Comparison of ENCODE assay signal across 8 cellular contexts in genomic region chr3:197456271-197457091, GRCh38.
DNase-seq lines count a peak whose midpoint lies in the region; TF ChIP-seq lines count a peak whose summit lies in the region.

No MANE protein-coding gene starts in this region.

- H3K36me3 ChIP-seq in HAP-1 (replicated peaks) (no peaks in the 10 kb centered on the region), SU-DHL-6 (ENCODE audit: low read length) (no peaks in the 10 kb centered on the region), mammary epithelial cell (ENCODE audit: insufficient read depth, low read length) (no peaks in the 10 kb centered on the region)

- no peaks in the 10 kb centered on the region for H3K9me2 ChIP-seq in SU-DHL-6 (replicated peaks; ENCODE audit: insufficient read depth, low read length)

- peak overlapping the region; percentile 55 for H3K9ac ChIP-seq in SU-DHL-6 (ENCODE audit: low read length)
- H3K9ac ChIP-seq in mammary epithelial cell (ENCODE audit: insufficient read depth, low read length) = peak overlapping the region; percentile 30

- DNase-seq in CD1c-positive myeloid dendritic cell (ENCODE audit: extremely low spot score) (peak; percentile 82), HAP-1 (ENCODE audit: low spot score in 2 of 2) (peak; percentile 71 to 85), mammary epithelial cell (peak; percentile 73), islet precursor cell (peak; percentile 97), GF-D8 (lab: John Stamatoyannopoulos, UW) (no peak), SHP77 (lab: John Stamatoyannopoulos, UW) (no peak)
- peak; percentile 24 to 64 (median 36) for DNase-seq in stimulated activated CD4-positive, alpha-beta T cell treated with anti-CD3 and anti-CD28 coated beads, Interleukin-12 subunit alpha, Interleukin-12 subunit beta, amount 100 ng/mL, for 48 hours (ENCODE audit: low read depth in 2 of 3, low spot score in 1 of 3)

- H3K4me1 ChIP-seq in HAP-1 (peaks cover 8% of the 10 kb centered on the region), mammary epithelial cell (ENCODE audit: insufficient read depth, low read length) (peaks cover 11% of the 10 kb centered on the region)

- CTCF ChIA-PET in mammary epithelial cell (lab: Charles Lee; ENCODE audit: low non-redundant PET) = no interaction called here

- no peaks in the 10 kb centered on the region for H3K79me2 ChIP-seq in SU-DHL-6 (ENCODE audit: insufficient read depth, low read length)
- no peaks in the 10 kb centered on the region for H3K79me2 ChIP-seq in mammary epithelial cell (ENCODE audit: insufficient read depth, low read length)

- H3K4me3 ChIP-seq in HAP-1 (peak overlapping the region; percentile 23), SU-DHL-6 (ENCODE audit: insufficient read depth, low read length, poor library complexity, severe bottlenecking) (peak overlapping the region; percentile 45), mammary epithelial cell (replicated peaks in 1 of 3; ENCODE audit: insufficient read depth in 1 of 3, low read depth in 2 of 3, low read length in 3 of 3) (peak overlapping the region; percentile 22 to 47 (median 38))

- WGBS in mammary epithelial cell (ENCODE audit: low coverage, missing lambda C conversion rate) = 21% methylated on average over 21 of the region's 47 CpGs

- intact Hi-C loops in mammary epithelial cell (cut with micrococcal nuclease) = loop anchor here (1.0 to 2.0 kb wide), 3 partner anchors 34 to 200 kb away; no protein-coding TSS in a partner anchor

- in situ Hi-C loops in HAP-1 (cut with MboI; ENCODE audit: low sequenced_read_pairs) (no loop called here), mammary epithelial cell (cut with MboI; ENCODE audit: low sequenced_read_pairs in 2 of 2) (no loop called here)

- H3K9me3 ChIP-seq in HAP-1 (no peaks in the 10 kb centered on the region; the same call in 1 of the 2 replicates), SU-DHL-6 (ENCODE audit: insufficient read depth, low read length) (no peaks in the 10 kb centered on the region), mammary epithelial cell (replicated peaks; ENCODE audit: insufficient read depth, low read length) (no peaks in the 10 kb centered on the region)

- H3K27me3 ChIP-seq in HAP-1 (ENCODE audit: low read depth) (peaks cover 17% of the 10 kb centered on the region), SU-DHL-6 (ENCODE audit: low read length) (no peaks in the 10 kb centered on the region), mammary epithelial cell (ENCODE audit: insufficient read depth, low read length) (no peaks in the 10 kb centered on the region)

- H4K20me1 ChIP-seq in SU-DHL-6 (ENCODE audit: low read depth, low read length) (no peaks in the 10 kb centered on the region), mammary epithelial cell (ENCODE audit: insufficient read depth, low read length) (no peaks in the 10 kb centered on the region)

- dilution Hi-C loops in mammary epithelial cell (cut with HindIII; ENCODE audit: low sequenced_read_pairs) = loop anchor here (10.0 kb wide), 1 partner anchor 142 kb away; no protein-coding TSS in a partner anchor

- TF ChIP-seq CTCF in SU-DHL-6 (IDR thresholded peaks at IDR 0.05; ENCODE audit: insufficient read depth, low read length, poor library complexity, severe bottlenecking) (no peak), mammary epithelial cell (conservative IDR thresholded peaks at IDR 0.05 in 1 of 2, IDR thresholded peaks at IDR 0.05 in 1 of 2; ENCODE audit: extremely low read depth in 1 of 2, insufficient read depth in 1 of 2, low read depth in 1 of 2, low read length in 2 of 2) (no peak)

- H3K4me2 ChIP-seq in SU-DHL-6 (ENCODE audit: low read depth, low read length, poor library complexity, severe bottlenecking) (peak overlapping the region; percentile 80), mammary epithelial cell (ENCODE audit: insufficient read depth, low read depth, low read length) (peak overlapping the region; percentile 80)

- H3K27ac ChIP-seq in SU-DHL-6 (ENCODE audit: low read depth, low read length) (no peak overlapping the region), mammary epithelial cell (ENCODE audit: insufficient read depth, low read depth, low read length) (peak overlapping the region; percentile 23)

- no peaks in the 10 kb centered on the region for H3F3A ChIP-seq in SU-DHL-6 (ENCODE audit: insufficient read depth)

- H2AFZ ChIP-seq in SU-DHL-6 (ENCODE audit: low read depth, low read length, severe bottlenecking) (peak overlapping the region; percentile 98), mammary epithelial cell (ENCODE audit: low read depth, low read length) (peak overlapping the region; percentile 91)

- TSS peak; percentile 33 for BruUV-seq in mammary epithelial cell (replicated peaks; lab: Mats Ljungman, UMichigan)

Comparison
In these comparisons a context has a peak if more than half of its experiments do, and no peak if none do; other contexts are left out.
1. DNase-seq: peak in CD1c-positive myeloid dendritic cell (single experiment), HAP-1 (2 of 2), mammary epithelial cell (single experiment), islet precursor cell (single experiment) and stimulated activated CD4-positive, alpha-beta T cell treated with anti-CD3 and anti-CD28 coated beads, Interleukin-12 subunit alpha, Interleukin-12 subunit beta, amount 100 ng/mL, for 48 hours (3 of 3); none in GF-D8 (single experiment) and SHP77 (0 of 2).
2. Peak in every context shown above with its lines, with median percentiles within 50 percentile points of each other: H3K4me3 ChIP-seq.